8 cellular contexts compared by ENCODE assay signal in the genomic region with DNA sequence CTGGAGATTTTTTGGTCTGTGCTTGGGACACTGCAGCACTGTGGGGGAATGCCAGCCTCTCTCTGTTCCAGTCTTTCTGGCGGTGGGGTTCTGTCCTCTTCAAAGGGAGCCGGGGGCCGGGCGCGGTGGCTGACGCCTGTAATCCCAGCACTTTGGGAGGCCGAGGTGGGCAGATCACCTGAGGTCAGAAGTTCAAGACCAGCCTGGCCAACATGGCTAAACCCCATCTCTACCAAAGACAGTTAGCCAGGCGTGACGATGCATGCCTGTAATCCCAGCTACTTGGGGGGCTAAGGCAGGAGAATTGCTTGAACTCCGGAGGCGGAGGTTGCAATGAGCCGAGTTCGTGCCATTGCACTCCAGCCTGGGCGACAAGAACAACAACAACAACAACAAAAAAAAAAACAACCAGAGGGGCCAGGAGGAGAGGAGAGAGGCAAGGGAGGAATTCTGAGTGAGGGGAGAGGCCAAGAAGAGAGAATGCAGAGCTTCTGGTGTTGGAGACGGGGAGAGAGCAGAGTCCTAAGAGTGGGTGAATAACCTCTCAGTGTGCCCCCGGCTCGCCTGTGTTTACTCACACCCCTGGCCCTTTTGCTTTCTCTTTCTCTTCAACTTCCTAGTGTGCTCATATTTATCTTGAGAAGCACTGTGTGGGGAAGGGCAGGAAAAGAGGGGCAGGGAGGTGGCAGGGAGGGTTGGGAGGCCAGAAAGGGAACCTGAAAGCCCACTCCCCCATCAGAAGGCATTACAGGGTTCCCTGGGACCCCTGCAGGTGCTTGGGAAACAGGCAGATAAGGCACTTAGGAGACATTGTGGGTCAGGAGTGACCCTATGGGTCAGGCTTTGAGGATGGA. TPM values are rescaled to one million over a fixed set of nuclear protein-coding genes. Genes with fewer than 3 reads are reported as not detected.
A peak's percentile ranks its signal among the peaks of the same experiment; 100 is the strongest.
DNase-seq lines count a peak whose midpoint lies in the region; ATAC-seq and TF ChIP-seq lines count a peak whose summit lies in the region.

No MANE protein-coding gene starts in this region.

- DNase-seq in RWPE2 (ENCODE audit: low spot score) (no peak), posterior vena cava (ENCODE audit: low spot score) (peak; percentile 50), NCI-H2171 (lab: John Stamatoyannopoulos, UW) (no peak), globus pallidus (ENCODE audit: low spot score) (no peak)

- H3K36me3 ChIP-seq in RWPE2 (ENCODE audit: low read depth) (peaks cover 19% of the 10 kb centered on the region), duodenal mucosa (ENCODE audit: control insufficient read depth in 1 of 2, insufficient read depth in 2 of 2, low read length in 2 of 2) (no peaks in the 10 kb centered on the region)

- TF ChIP-seq CTCF in RWPE2 (IDR thresholded peaks at IDR 0.05; ENCODE audit: poor library complexity, severe bottlenecking): no peak

- no peaks in the 10 kb centered on the region for H3K27me3 ChIP-seq in RWPE2 (ENCODE audit: insufficient read depth, poor library complexity, severe bottlenecking)
- H3K27me3 ChIP-seq in duodenal mucosa (ENCODE audit: control insufficient read depth in 1 of 2, insufficient read depth in 2 of 2, low read length in 2 of 2): no peaks in the 10 kb centered on the region

- peak overlapping the region; percentile 89 to 97 for H3K9ac ChIP-seq in duodenal mucosa (ENCODE audit: low read depth in 1 of 2, low read length in 2 of 2)

- ATAC-seq in RWPE2 (ENCODE audit: low read depth) (no peak), HG02798 (IDR thresholded peaks at IDR 0.05; ENCODE audit: poor library complexity, unreplicated experiment) (no peak), HG02973 (IDR thresholded peaks at IDR 0.05; ENCODE audit: unreplicated experiment) (no peak)

- intact Hi-C loops in posterior vena cava (cut with DNase I): no loop called here

- H3K4me1 ChIP-seq in RWPE2 (ENCODE audit: insufficient read depth, poor library complexity, severe bottlenecking): peaks cover 22% of the 10 kb centered on the region
- peaks cover 31 to 48% of the 10 kb centered on the region in 2 donors for H3K4me1 ChIP-seq in duodenal mucosa (ENCODE audit: control insufficient read depth in 1 of 2, insufficient read depth in 2 of 2, low read length in 2 of 2)

- H3K4me3 ChIP-seq in GM08714 (ENCODE audit: low read length) (peak overlapping the region; percentile 83; the same call in 1 of the 2 replicates), RWPE2 (ENCODE audit: severe bottlenecking) (peak overlapping the region; percentile 48), duodenal mucosa (ENCODE audit: low read depth in 1 of 2, low read length in 2 of 2) (peak overlapping the region; percentile 71 to 91)

- H3K27ac ChIP-seq in RWPE2 (ENCODE audit: poor library complexity, severe bottlenecking) (peak overlapping the region; percentile 92), duodenal mucosa (ENCODE audit: low read depth, low read length) (peak overlapping the region; percentile 95)

- no peaks in the 10 kb centered on the region for H3K9me3 ChIP-seq in RWPE2 (ENCODE audit: severe bottlenecking)
- H3K9me3 ChIP-seq in duodenal mucosa (ENCODE audit: control insufficient read depth in 1 of 2, low read length in 2 of 2): no peaks in the 10 kb centered on the region

RNA-seq across cellular contexts. Expression of a gene that starts 3.2 kb away (rescaled TPM):
- total RNA-seq in posterior vena cava: 100 to 1,000 TPM; 189 to 240 TPM

RNA-seq across cellular contexts. Expression of a gene that starts 16.4 kb away (rescaled TPM):
- 10 to 100 TPM in 1 of 2 donors, 1 to 10 TPM in 1; 8.8 to 11.4 TPM for total RNA-seq in posterior vena cava

RNA-seq across cellular contexts. Expression of a gene that starts 29.2 kb away (rescaled TPM):
- 10 to 100 TPM; 18.1 to 19.4 TPM for total RNA-seq in posterior vena cava

RNA-seq across cellular contexts. Expression of a gene that starts 38.1 kb away (rescaled TPM):
- 1 to 10 TPM; 8.3 to 8.6 TPM for total RNA-seq in posterior vena cava
